20 cellular contexts compared by ENCODE assay signal in genomic region chr1:247056071-247056470, GRCh38. TPM values are rescaled to one million over a fixed set of nuclear protein-coding genes. Genes with fewer than 3 reads are reported as not detected.
"Had no signal": no experiment of that assay in that cellular context is flagged by ENCODE, and none has a peak within 500 bp of the region (broad histone marks: within the 10 kb centered on the region; RNA-seq: fewer than 3 reads in every experiment).

No MANE protein-coding gene starts in this region.

- H2AFZ ChIP-seq: parathyroid adenoma had no signal

- H3K4me3 Mint-ChIP-seq: memory B cell; neural crest cell; stimulated activated memory B cell treated with anti-CD40 and anti-IgM and Interleukin-4, amounts not matched to agents 10 μg/mL and 1 μg/mL and 100 μg/mL, for 72 hours had no signal

- H3K4me1 ChIP-seq: lower lobe of right lung, parathyroid adenoma, right lobe of liver, tibial nerve, upper lobe of left lung had no signal

- H3K4me3 ChIP-seq: dorsolateral prefrontal cortex, lower lobe of right lung, right lobe of liver, thoracic aorta, tibial nerve, upper lobe of left lung had no signal

- ATAC-seq: left ventricle myocardium superior; lower lobe of right lung; natural killer cell treated with Interleukin-12 subunit alpha and Interleukin-12 subunit beta and Interleukin-15 and Interleukin-18, amount 100 ng/mL, for 72 hours; right lobe of liver; stimulated activated memory B cell treated with anti-CD40 and anti-IgM and Interleukin-4, amounts not matched to agents 10 μg/mL and 1 μg/mL and 100 μg/mL, for 72 hours; stimulated activated naive CD8-positive, alpha-beta T cell treated with anti-CD3 and anti-CD28 coated beads, Interleukin-15, Interleukin-2, amounts not matched to agents 100 U/mL and 50 U/mL, for 24 hours had no signal

- DNase-seq: dorsolateral prefrontal cortex; effector CD4-positive, alpha-beta T cell; hypothalamus; immature natural killer cell; left ventricle myocardium superior; lower lobe of right lung; naive B cell; right lobe of liver; stimulated activated CD4-positive, alpha-beta T cell treated with anti-CD3 and anti-CD28 coated beads, Interleukin-4, amount 100 ng/mL, for 4 hours; stimulated activated naive CD8-positive, alpha-beta T cell treated with anti-CD3 and anti-CD28 coated beads, Interleukin-15, Interleukin-2, amounts not matched to agents 100 U/mL and 50 U/mL, for 24 hours; upper lobe of left lung had no signal

- H3K79me2 ChIP-seq: parathyroid adenoma had no signal

- H3K27ac ChIP-seq: dorsolateral prefrontal cortex, lower lobe of right lung, neutrophil, parathyroid adenoma, right lobe of liver, thoracic aorta, tibial nerve, upper lobe of left lung had no signal

- H3K4me1 Mint-ChIP-seq: neural crest cell had no signal

- H3K27me3 ChIP-seq: dorsolateral prefrontal cortex, neutrophil, right lobe of liver, tibial nerve, upper lobe of left lung had no signal

- H3K9ac ChIP-seq: parathyroid adenoma had no signal

- H3K27me3 Mint-ChIP-seq: memory B cell; naive B cell; natural killer cell treated with Interleukin-12 subunit alpha and Interleukin-12 subunit beta and Interleukin-15 and Interleukin-18, amount 100 ng/mL, for 72 hours; progenitor cell of endocrine pancreas; stimulated activated memory B cell treated with anti-CD40 and anti-IgM and Interleukin-4, amounts not matched to agents 10 μg/mL and 1 μg/mL and 100 μg/mL, for 72 hours had no signal

- H3K27ac Mint-ChIP-seq: memory B cell; naive B cell; natural killer cell treated with Interleukin-12 subunit alpha and Interleukin-12 subunit beta and Interleukin-15 and Interleukin-18, amount 100 ng/mL, for 72 hours; stimulated activated memory B cell treated with anti-CD40 and anti-IgM and Interleukin-4, amounts not matched to agents 10 μg/mL and 1 μg/mL and 100 μg/mL, for 72 hours had no signal

- H3K36me3 ChIP-seq: lower lobe of right lung, neutrophil, right lobe of liver, thoracic aorta, tibial nerve, upper lobe of left lung had no signal

RNA-seq across cellular contexts. Expression of gene ZNF695, which starts 48.2 kb away (rescaled TPM):
- total RNA-seq: left ventricle myocardium superior, lower lobe of right lung, right lobe of liver, thoracic aorta had no signal
- polyA plus RNA-seq: immature natural killer cell had no signal
